9 cellular contexts compared by ENCODE assay signal in genomic region chr10:73665581-73665980, GRCh38. TPM values are rescaled to one million over a fixed set of nuclear protein-coding genes. Genes with fewer than 3 reads are reported as not detected.
"Had no signal": no experiment of that assay in that cellular context is flagged by ENCODE, and none has a peak within 500 bp of the region (broad histone marks: within the 10 kb centered on the region; RNA-seq: fewer than 3 reads in every experiment).

No MANE protein-coding gene starts in this region.

RNA-seq across cellular contexts. Expression of gene SYNPO2L, which starts 9.8 kb away (rescaled TPM):
- total RNA-seq: dermis microvascular lymphatic vessel endothelial cell, glomerular endothelial cell, left colon, left lobe of liver, lower leg skin, mammary epithelial cell had no signal
- polyA plus RNA-seq: mammary epithelial cell; naive thymus-derived CD4-positive, alpha-beta T cell had no signal

RNA-seq across cellular contexts. Expression of gene MYOZ1, which starts 24.3 kb away (rescaled TPM):
- total RNA-seq: colonic mucosa; dermis microvascular lymphatic vessel endothelial cell; glomerular endothelial cell; left colon; left lobe of liver; mononuclear cell; naive thymus-derived CD4-positive, alpha-beta T cell had no signal
- polyA plus RNA-seq: mammary epithelial cell; naive thymus-derived CD4-positive, alpha-beta T cell had no signal

RNA-seq across cellular contexts. Expression of gene AGAP5, which starts 32.3 kb away (rescaled TPM):
- polyA plus RNA-seq: naive thymus-derived CD4-positive, alpha-beta T cell had no signal
